In the genomic region with DNA sequence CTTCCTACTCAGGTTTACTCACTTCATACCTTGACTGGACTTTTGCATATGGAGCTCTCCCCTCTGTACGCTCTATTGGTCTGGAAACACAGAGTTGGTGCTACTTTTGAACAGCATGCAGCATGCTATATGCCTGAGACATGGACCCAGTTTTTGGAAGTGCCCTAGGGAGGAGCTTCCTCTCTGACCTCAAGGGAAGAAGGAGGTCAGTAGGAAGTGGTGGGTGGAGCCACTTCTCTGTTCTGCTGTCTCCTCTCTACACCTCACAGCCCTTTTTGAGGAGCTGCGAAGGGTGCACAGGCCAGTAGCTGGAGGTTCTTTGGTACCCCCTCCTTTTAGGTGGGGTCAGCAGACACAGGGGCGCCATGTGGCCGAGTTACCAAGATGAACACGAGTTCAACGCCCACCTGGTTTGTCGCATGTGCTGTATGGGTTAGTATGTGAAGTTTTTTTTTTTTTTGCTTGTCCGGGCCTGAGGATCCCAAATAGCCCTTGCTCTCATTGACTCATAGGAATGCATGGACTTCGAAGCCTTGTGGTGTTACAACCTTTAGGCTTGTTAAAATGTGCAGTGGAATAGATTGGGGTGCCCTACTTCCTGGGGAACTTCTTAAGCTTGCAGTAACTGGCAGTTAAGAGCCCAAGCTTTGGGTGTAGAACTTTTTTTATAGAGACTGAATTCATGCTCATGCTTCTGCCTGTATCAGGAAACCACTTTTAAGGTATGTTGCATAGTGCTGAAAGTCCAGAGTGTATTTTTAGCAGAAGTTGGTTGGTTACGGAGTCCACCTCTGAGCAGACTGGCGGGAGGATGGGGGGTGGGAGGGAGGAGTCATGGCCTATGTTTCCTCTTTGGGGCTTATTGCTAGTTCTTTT, we compare ENCODE assay signal across 1 cellular context.
TF ChIP-seq lines count a peak whose summit lies in the region.

No MANE protein-coding gene starts in this region.

TF ChIP-seq in GM12878, 131 proteins besides CTCF, POLR2A, EP300 and RAD21 (continued from another document and continues in another):
- TF ChIP-seq, protein P1, sequence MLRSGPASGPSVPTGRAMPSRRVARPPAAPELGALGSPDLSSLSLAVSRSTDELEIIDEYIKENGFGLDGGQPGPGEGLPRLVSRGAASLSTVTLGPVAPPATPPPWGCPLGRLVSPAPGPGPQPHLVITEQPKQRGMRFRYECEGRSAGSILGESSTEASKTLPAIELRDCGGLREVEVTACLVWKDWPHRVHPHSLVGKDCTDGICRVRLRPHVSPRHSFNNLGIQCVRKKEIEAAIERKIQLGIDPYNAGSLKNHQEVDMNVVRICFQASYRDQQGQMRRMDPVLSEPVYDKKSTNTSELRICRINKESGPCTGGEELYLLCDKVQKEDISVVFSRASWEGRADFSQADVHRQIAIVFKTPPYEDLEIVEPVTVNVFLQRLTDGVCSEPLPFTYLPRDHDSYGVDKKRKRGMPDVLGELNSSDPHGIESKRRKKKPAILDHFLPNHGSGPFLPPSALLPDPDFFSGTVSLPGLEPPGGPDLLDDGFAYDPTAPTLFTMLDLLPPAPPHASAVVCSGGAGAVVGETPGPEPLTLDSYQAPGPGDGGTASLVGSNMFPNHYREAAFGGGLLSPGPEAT (IDR thresholded peaks at IDR 0.05; ENCODE audit: low read depth), result no peak
- TF ChIP-seq WRNIP1 (IDR thresholded peaks at IDR 0.05; ENCODE audit: borderline replicate concordance, low read depth, low read length) (no peak), SRF (IDR thresholded peaks at IDR 0.05; ENCODE audit: low read depth in 2 of 2, low read length in 2 of 2) (peak in 1 of 2 experiments; percentile 81; a peak in 2 of 4 replicates), EGR1 (IDR thresholded peaks at IDR 0.05; ENCODE audit: borderline replicate concordance in 1 of 2, low read depth in 2 of 2, low read length in 2 of 2) (no peak), MEF2B (IDR thresholded peaks at IDR 0.05; ENCODE audit: partially characterized antibody, poor library complexity, severe bottlenecking) (peak; percentile 52), EED (IDR thresholded peaks at IDR 0.05; ENCODE audit: low read depth) (peak; percentile 84; the same call in 1 of the 2 replicates), PAX8 (IDR thresholded peaks at IDR 0.05) (no peak), RAD51 (IDR thresholded peaks at IDR 0.05) (peak; percentile 13; the same call in 1 of the 2 replicates), MEF2A (IDR thresholded peaks at IDR 0.05; ENCODE audit: insufficient read depth, low read depth, low read length) (peak; percentile 87), SMC3 (IDR thresholded peaks at IDR 0.05; ENCODE audit: borderline replicate concordance, low read length) (no peak), ZNF24 (IDR thresholded peaks at IDR 0.05) (no peak), MYB (IDR thresholded peaks at IDR 0.05; ENCODE audit: borderline replicate concordance, low read depth, low read length) (no peak), POLR2AphosphoS5 (IDR thresholded peaks at IDR 0.05; ENCODE audit: low read length) (peak; percentile 72; the same call in 1 of the 2 replicates), BMI1 (IDR thresholded peaks at IDR 0.05; ENCODE audit: borderline replicate concordance) (no peak), LARP7 (IDR thresholded peaks at IDR 0.05) (no peak), NFIC (IDR thresholded peaks at IDR 0.05; ENCODE audit: low read depth, low read length) (peak; percentile 79; the same call in 1 of the 2 replicates), TCF7 (IDR thresholded peaks at IDR 0.05; ENCODE audit: borderline replicate concordance) (no peak), BACH1 (IDR thresholded peaks at IDR 0.05; ENCODE audit: borderline replicate concordance) (no peak), MXI1 (IDR thresholded peaks at IDR 0.05; ENCODE audit: low read depth, low read length) (peak; percentile 61), SMAD5 (IDR thresholded peaks at IDR 0.05; ENCODE audit: low read depth) (peak; percentile 77; the same call in 1 of the 2 replicates), FOS (IDR thresholded peaks at IDR 0.05; ENCODE audit: borderline replicate concordance, extremely low read depth, insufficient read length) (no peak), ZSCAN29 (IDR thresholded peaks at IDR 0.05) (no peak), GATAD2B (conservative IDR thresholded peaks at IDR 0.05; ENCODE audit: low read depth) (no peak), HDAC2 (IDR thresholded peaks at IDR 0.05) (no peak), TARDBP (IDR thresholded peaks at IDR 0.05; ENCODE audit: borderline replicate concordance) (no peak), KLF5 (IDR thresholded peaks at IDR 0.05; ENCODE audit: partially characterized antibody) (no peak), BCL11A (IDR thresholded peaks at IDR 0.05; ENCODE audit: low read depth, low read length) (no peak), SREBF1 (IDR thresholded peaks at IDR 0.05; ENCODE audit: low read length) (no peak), YY1 (IDR thresholded peaks at IDR 0.05; ENCODE audit: low read depth, low read length) (peak; percentile 1; the same call in 1 of the 2 replicates), IKZF1 (conservative IDR thresholded peaks at IDR 0.05) (peak; percentile 69), SPI1 (IDR thresholded peaks at IDR 0.05; ENCODE audit: borderline replicate concordance, insufficient read depth, low read depth, low read length) (peak; percentile 65; the same call in 1 of the 2 replicates), RB1 (IDR thresholded peaks at IDR 0.05; ENCODE audit: borderline replicate concordance) (peak; percentile 62; the same call in 1 of the 2 replicates), ATF7 (IDR thresholded peaks at IDR 0.05; ENCODE audit: low read depth) (peak; percentile 33; the same call in 1 of the 2 replicates), IRF4 (IDR thresholded peaks at IDR 0.05; ENCODE audit: low read depth, low read length) (no peak), CHD1 (IDR thresholded peaks at IDR 0.05; ENCODE audit: low read depth, low read length) (no peak), SMARCA5 (IDR thresholded peaks at IDR 0.05) (0 out of 2 replicates have a peak, but pooled peaks have one; percentile 63), NR2F1 (conservative IDR thresholded peaks at IDR 0.05) (0 out of 2 replicates have a peak, but pooled peaks have one; percentile 52), FOXM1 (IDR thresholded peaks at IDR 0.05; ENCODE audit: low read depth, low read length) (no peak; the same call in 1 of the 2 replicates), STAT1 (conservative IDR thresholded peaks at IDR 0.05) (0 out of 2 replicates have a peak, but pooled peaks have one; percentile 25)
- TF ChIP-seq, protein P2, sequence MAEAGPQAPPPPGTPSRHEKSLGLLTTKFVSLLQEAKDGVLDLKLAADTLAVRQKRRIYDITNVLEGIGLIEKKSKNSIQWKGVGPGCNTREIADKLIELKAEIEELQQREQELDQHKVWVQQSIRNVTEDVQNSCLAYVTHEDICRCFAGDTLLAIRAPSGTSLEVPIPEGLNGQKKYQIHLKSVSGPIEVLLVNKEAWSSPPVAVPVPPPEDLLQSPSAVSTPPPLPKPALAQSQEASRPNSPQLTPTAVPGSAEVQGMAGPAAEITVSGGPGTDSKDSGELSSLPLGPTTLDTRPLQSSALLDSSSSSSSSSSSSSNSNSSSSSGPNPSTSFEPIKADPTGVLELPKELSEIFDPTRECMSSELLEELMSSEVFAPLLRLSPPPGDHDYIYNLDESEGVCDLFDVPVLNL (IDR thresholded peaks at IDR 0.05; ENCODE audit: low read depth, low read length), result no peak
- TF ChIP-seq, protein P3, sequence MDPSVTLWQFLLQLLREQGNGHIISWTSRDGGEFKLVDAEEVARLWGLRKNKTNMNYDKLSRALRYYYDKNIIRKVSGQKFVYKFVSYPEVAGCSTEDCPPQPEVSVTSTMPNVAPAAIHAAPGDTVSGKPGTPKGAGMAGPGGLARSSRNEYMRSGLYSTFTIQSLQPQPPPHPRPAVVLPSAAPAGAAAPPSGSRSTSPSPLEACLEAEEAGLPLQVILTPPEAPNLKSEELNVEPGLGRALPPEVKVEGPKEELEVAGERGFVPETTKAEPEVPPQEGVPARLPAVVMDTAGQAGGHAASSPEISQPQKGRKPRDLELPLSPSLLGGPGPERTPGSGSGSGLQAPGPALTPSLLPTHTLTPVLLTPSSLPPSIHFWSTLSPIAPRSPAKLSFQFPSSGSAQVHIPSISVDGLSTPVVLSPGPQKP (IDR thresholded peaks at IDR 0.05; ENCODE audit: low read depth, low read length), result no peak
- TF ChIP-seq, protein P4, sequence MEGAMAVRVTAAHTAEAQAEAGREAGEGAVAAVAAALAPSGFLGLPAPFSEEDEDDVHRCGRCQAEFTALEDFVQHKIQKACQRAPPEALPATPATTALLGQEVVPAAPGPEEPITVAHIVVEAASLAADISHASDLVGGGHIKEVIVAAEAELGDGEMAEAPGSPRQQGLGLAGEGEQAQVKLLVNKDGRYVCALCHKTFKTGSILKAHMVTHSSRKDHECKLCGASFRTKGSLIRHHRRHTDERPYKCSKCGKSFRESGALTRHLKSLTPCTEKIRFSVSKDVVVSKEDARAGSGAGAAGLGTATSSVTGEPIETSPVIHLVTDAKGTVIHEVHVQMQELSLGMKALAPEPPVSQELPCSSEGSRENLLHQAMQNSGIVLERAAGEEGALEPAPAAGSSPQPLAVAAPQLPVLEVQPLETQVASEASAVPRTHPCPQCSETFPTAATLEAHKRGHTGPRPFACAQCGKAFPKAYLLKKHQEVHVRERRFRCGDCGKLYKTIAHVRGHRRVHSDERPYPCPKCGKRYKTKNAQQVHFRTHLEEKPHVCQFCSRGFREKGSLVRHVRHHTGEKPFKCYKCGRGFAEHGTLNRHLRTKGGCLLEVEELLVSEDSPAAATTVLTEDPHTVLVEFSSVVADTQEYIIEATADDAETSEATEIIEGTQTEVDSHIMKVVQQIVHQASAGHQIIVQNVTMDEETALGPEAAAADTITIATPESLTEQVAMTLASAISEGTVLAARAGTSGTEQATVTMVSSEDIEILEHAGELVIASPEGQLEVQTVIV (IDR thresholded peaks at IDR 0.05; ENCODE audit: borderline replicate concordance, partially characterized antibody), result no peak
- TF ChIP-seq, protein P5, sequence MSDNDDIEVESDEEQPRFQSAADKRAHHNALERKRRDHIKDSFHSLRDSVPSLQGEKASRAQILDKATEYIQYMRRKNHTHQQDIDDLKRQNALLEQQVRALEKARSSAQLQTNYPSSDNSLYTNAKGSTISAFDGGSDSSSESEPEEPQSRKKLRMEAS (IDR thresholded peaks at IDR 0.05; ENCODE audit: low read depth, low read length), result no peak; the same call in 1 of the 2 replicates
- TF ChIP-seq, protein P6, sequence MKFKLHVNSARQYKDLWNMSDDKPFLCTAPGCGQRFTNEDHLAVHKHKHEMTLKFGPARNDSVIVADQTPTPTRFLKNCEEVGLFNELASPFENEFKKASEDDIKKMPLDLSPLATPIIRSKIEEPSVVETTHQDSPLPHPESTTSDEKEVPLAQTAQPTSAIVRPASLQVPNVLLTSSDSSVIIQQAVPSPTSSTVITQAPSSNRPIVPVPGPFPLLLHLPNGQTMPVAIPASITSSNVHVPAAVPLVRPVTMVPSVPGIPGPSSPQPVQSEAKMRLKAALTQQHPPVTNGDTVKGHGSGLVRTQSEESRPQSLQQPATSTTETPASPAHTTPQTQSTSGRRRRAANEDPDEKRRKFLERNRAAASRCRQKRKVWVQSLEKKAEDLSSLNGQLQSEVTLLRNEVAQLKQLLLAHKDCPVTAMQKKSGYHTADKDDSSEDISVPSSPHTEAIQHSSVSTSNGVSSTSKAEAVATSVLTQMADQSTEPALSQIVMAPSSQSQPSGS (IDR thresholded peaks at IDR 0.05; ENCODE audit: low read length), result no peak
- TF ChIP-seq, protein P7, sequence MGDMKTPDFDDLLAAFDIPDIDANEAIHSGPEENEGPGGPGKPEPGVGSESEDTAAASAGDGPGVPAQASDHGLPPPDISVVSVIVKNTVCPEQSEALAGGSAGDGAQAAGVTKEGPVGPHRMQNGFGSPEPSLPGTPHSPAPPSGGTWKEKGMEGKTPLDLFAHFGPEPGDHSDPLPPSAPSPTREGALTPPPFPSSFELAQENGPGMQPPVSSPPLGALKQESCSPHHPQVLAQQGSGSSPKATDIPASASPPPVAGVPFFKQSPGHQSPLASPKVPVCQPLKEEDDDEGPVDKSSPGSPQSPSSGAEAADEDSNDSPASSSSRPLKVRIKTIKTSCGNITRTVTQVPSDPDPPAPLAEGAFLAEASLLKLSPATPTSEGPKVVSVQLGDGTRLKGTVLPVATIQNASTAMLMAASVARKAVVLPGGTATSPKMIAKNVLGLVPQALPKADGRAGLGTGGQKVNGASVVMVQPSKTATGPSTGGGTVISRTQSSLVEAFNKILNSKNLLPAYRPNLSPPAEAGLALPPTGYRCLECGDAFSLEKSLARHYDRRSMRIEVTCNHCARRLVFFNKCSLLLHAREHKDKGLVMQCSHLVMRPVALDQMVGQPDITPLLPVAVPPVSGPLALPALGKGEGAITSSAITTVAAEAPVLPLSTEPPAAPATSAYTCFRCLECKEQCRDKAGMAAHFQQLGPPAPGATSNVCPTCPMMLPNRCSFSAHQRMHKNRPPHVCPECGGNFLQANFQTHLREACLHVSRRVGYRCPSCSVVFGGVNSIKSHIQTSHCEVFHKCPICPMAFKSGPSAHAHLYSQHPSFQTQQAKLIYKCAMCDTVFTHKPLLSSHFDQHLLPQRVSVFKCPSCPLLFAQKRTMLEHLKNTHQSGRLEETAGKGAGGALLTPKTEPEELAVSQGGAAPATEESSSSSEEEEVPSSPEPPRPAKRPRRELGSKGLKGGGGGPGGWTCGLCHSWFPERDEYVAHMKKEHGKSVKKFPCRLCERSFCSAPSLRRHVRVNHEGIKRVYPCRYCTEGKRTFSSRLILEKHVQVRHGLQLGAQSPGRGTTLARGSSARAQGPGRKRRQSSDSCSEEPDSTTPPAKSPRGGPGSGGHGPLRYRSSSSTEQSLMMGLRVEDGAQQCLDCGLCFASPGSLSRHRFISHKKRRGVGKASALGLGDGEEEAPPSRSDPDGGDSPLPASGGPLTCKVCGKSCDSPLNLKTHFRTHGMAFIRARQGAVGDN (IDR thresholded peaks at IDR 0.05), result no peak
- TF ChIP-seq, protein P8, sequence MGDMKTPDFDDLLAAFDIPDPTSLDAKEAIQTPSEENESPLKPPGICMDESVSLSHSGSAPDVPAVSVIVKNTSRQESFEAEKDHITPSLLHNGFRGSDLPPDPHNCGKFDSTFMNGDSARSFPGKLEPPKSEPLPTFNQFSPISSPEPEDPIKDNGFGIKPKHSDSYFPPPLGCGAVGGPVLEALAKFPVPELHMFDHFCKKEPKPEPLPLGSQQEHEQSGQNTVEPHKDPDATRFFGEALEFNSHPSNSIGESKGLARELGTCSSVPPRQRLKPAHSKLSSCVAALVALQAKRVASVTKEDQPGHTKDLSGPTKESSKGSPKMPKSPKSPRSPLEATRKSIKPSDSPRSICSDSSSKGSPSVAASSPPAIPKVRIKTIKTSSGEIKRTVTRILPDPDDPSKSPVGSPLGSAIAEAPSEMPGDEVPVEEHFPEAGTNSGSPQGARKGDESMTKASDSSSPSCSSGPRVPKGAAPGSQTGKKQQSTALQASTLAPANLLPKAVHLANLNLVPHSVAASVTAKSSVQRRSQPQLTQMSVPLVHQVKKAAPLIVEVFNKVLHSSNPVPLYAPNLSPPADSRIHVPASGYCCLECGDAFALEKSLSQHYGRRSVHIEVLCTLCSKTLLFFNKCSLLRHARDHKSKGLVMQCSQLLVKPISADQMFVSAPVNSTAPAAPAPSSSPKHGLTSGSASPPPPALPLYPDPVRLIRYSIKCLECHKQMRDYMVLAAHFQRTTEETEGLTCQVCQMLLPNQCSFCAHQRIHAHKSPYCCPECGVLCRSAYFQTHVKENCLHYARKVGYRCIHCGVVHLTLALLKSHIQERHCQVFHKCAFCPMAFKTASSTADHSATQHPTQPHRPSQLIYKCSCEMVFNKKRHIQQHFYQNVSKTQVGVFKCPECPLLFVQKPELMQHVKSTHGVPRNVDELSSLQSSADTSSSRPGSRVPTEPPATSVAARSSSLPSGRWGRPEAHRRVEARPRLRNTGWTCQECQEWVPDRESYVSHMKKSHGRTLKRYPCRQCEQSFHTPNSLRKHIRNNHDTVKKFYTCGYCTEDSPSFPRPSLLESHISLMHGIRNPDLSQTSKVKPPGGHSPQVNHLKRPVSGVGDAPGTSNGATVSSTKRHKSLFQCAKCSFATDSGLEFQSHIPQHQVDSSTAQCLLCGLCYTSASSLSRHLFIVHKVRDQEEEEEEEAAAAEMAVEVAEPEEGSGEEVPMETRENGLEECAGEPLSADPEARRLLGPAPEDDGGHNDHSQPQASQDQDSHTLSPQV (IDR thresholded peaks at IDR 0.05), result no peak
